Comparison of ENCODE assay signal across 17 cellular contexts in the genomic region with DNA sequence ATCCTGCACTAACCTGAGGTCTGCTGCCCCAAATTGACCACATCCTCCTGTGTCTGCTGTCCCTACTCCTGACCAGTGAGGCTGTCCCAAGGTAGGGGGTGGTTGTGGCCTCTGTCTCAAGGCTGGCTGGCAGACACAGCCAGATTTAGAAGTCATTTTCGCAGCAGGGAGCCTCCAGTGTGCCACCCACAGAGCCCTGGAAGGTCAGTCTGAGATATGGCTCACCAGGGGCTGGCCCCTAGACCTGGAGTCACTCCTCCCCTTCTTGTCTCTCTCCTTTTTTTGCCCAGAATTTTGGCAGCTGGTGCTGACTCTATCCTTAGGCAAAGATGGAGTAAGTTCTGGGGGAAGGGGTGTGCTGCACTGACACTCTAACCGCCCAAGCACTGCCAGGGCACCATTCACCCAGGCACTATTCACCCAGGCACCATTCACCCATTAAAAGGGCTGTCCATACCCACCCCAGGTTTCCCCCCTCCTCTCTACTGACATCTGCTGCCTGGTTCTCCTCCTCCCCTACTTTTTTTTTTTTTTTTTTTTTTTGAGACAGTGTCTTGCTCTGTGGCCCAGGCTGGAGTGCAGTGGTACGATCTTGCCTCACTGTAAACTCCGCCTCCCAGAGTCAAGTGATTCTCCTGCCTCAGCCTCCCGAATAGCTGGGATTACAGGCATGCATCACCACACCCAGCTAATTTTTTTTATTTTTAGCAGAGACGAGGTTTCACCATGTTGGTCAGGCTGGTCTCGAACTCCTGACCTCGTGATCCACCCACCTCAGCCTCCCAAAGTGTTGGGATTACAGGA. TPM values are rescaled to one million over a fixed set of nuclear protein-coding genes. Genes with fewer than 3 reads are reported as not detected.
A peak's percentile ranks its signal among the peaks of the same experiment; 100 is the strongest.
DNase-seq lines count a peak whose midpoint lies in the region; ATAC-seq and TF ChIP-seq lines count a peak whose summit lies in the region.
"Had no signal": no experiment of that assay in that cellular context is flagged by ENCODE, and none has a peak within 500 bp of the region (broad histone marks: within the 10 kb centered on the region; RNA-seq: fewer than 3 reads in every experiment).

No MANE protein-coding gene starts in this region.

- H3K27ac ChIP-seq in right cardiac atrium (ENCODE audit: low read length), result no peak overlapping the region

- H3K27me3 Mint-ChIP-seq in activated T-cell treated with anti-CD3 and anti-CD28 coated beads, Interleukin-2, amount 50 U/mL, for 24 hours, result peaks cover 68% of the 10 kb centered on the region

- ATAC-seq in HG02763 (IDR thresholded peaks at IDR 0.05; ENCODE audit: unreplicated experiment) (no peak), right cardiac atrium (no peak)
- ATAC-seq: HepG2 had no signal

- TF ChIP-seq CTCF in choroid plexus epithelial cell (conservative IDR thresholded peaks at IDR 0.05; ENCODE audit: low read depth, low read length), result peak; percentile 7

- no peak overlapping the region for H3K4me3 ChIP-seq in choroid plexus epithelial cell (ENCODE audit: low read depth, low read length)
- H3K4me3 ChIP-seq in right cardiac atrium (ENCODE audit: low read length), result no peak overlapping the region

- DNase-seq in activated T-cell treated with anti-CD3 and anti-CD28 coated beads, Interleukin-2, amount 50 U/mL, for 24 hours, result peak; percentile 17
- DNase-seq in activated T-cell treated with anti-CD3 and anti-CD28 coated beads for 4 hours (no peak), HEK293T (ENCODE audit: extremely low spot score) (no peak), choroid plexus epithelial cell (ENCODE audit: low read depth) (no peak), right cardiac atrium (no peak), OCI-M1 (lab: John Stamatoyannopoulos, UW) (no peak)
- DNase-seq: AML-193, HCEC 1CT, NCI-H1048, NCI-H2227 treated with DMSO at 0.1 percent for 48 hours, SHP77 treated with DMSO at 0.1 percent for 48 hours, SK-N-SH had no signal

- H3K27me3 ChIP-seq in right cardiac atrium (ENCODE audit: control insufficient read depth, insufficient read depth), result no peaks in the 10 kb centered on the region

- H3K4me3 Mint-ChIP-seq in activated T-cell treated with anti-CD3 and anti-CD28 coated beads, Interleukin-2, amount 50 U/mL, for 24 hours, result no peak overlapping the region

- no peaks in the 10 kb centered on the region for H3K9me3 ChIP-seq in right cardiac atrium (ENCODE audit: control insufficient read depth, low read length)
- H3K9me3 ChIP-seq: SK-N-SH had no signal

- 66% methylated on average over 8 of the region's 8 CpGs for WGBS in right cardiac atrium

- no peaks in the 10 kb centered on the region for H3K9me3 Mint-ChIP-seq in activated T-cell treated with anti-CD3 and anti-CD28 coated beads, Interleukin-2, amount 50 U/mL, for 24 hours

- POLR2A ChIA-PET in HEK293T (lab: Yijun Ruan, JAX), result interaction anchor here (1.7 kb wide), 1 partner anchor 34 kb away, joined by 6 read pairs; the partner anchor contains the start of gene ARF3

- no peaks in the 10 kb centered on the region for H3K36me3 Mint-ChIP-seq in activated T-cell treated with anti-CD3 and anti-CD28 coated beads, Interleukin-2, amount 50 U/mL, for 24 hours (ENCODE audit: low read depth)

- H3K4me1 ChIP-seq in right cardiac atrium (ENCODE audit: control insufficient read depth, insufficient read depth, low read length), result no peaks in the 10 kb centered on the region

- peaks cover 12% of the 10 kb centered on the region for H3K4me1 Mint-ChIP-seq in activated T-cell treated with anti-CD3 and anti-CD28 coated beads, Interleukin-2, amount 50 U/mL, for 24 hours (ENCODE audit: low read depth)

- H3K27ac Mint-ChIP-seq in activated T-cell treated with anti-CD3 and anti-CD28 coated beads, Interleukin-2, amount 50 U/mL, for 24 hours, result no peak overlapping the region

- CTCF ChIA-PET in HEK293T (lab: Yijun Ruan, JAX), result interaction anchor here (0.6 to 2.4 kb wide), 2 partner anchors 8 to 182 kb away, joined by 4 to 8 read pairs; no protein-coding TSS in a partner anchor

- intact Hi-C loops in right cardiac atrium (cut with DNase I), result no loop called here

TF ChIP-seq in HEK293T, 16 proteins besides CTCF, POLR2A, EP300 and RAD21:
- TF ChIP-seq TARDBP (IDR thresholded peaks at IDR 0.05) (no peak), ZNF384 (IDR thresholded peaks at IDR 0.05) (peak; percentile 79; the same call in 1 of the 2 replicates)

RNA-seq across cellular contexts. Expression of gene DDN, which starts 7.7 kb away (rescaled TPM):
- 1 to 10 TPM in 2 of 4 donors, under 1 TPM in 2; 0.42 to 2.8 (median 1.1) TPM for total RNA-seq in right cardiac atrium
- 1.6 TPM for polyA plus RNA-seq in right cardiac atrium
- total RNA-seq: M059J, RPMI7951 had no signal

RNA-seq across cellular contexts. Expression of gene WNT1, which starts 13.3 kb away (rescaled TPM):
- total RNA-seq in right cardiac atrium, result not detected
- polyA plus RNA-seq in right cardiac atrium, result not detected
- total RNA-seq: HepG2, M059J, OCI-LY7, RPMI7951 had no signal
- polyA plus RNA-seq: HepG2, SK-N-SH had no signal

RNA-seq across cellular contexts. Expression of gene WNT10B, which starts 19.9 kb away (rescaled TPM):
- 1 to 10 TPM in 1 of 4 donors, under 1 TPM in 3; 0.57 to 1.7 (median 0.73) TPM for total RNA-seq in right cardiac atrium
- polyA plus RNA-seq in right cardiac atrium, result 0.66 TPM
- total RNA-seq: OCI-LY7, RPMI7951 had no signal

RNA-seq across cellular contexts. Expression of gene PRKAG1, which starts 27.1 kb away (rescaled TPM):
- total RNA-seq in right cardiac atrium, result 10 to 100 TPM; 65.7 to 88.9 (median 80.7) TPM
- 72.4 TPM for polyA plus RNA-seq in right cardiac atrium

RNA-seq across cellular contexts. Expression of gene ARF3, which starts 34.2 kb away (rescaled TPM):
- 10 to 100 TPM; 75.6 to 94.8 (median 80.6) TPM for total RNA-seq in right cardiac atrium
- polyA plus RNA-seq in right cardiac atrium, result 65.0 TPM
